Comparison of ENCODE assay signal across 18 cellular contexts in the genomic region with DNA sequence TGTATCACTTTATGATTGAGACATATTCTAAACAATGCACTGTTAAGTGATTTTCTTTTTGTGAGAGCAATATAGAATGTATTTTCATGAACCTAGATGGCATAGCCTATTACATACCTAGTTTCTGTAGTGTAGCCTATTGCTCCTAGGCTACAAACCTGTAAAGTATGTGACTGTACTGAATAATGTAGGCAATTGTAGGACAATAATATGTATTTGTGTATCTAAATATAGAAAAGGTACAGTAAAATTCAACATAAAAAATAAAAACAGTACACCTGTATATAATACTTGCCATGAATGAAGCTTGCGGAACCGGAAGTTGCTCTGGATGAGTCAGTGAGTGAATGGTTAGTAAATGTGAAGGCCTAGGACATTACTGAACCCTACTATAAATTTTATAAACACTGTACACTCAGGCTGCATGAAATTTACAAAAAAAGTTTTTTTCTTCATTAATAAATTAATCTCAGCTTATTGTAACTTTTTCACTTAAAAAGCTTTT.
DNase-seq lines count a peak whose midpoint lies in the region; ATAC-seq, FAIRE-seq and TF ChIP-seq lines count a peak whose summit lies in the region.
"Had no signal": no experiment of that assay in that cellular context is flagged by ENCODE, and none has a peak within 500 bp of the region (broad histone marks: within the 10 kb centered on the region; RNA-seq: fewer than 3 reads in every experiment).

No MANE protein-coding gene starts in this region.

- intact Hi-C loops in PC-3 (cut with micrococcal nuclease), result no loop called here

- H3K27ac ChIP-seq in PC-3 (ENCODE audit: low read length), result peak overlapping the region; percentile 94
- peak overlapping the region; percentile 66 for H3K27ac ChIP-seq in smooth muscle cell (ENCODE audit: low read depth)
- H3K27ac ChIP-seq: GM23248, SK-N-MC had no signal

- DNase-seq in GM18507 (ENCODE audit: extremely low spot score, insufficient read length, low read depth) (no peak), PC-3 (peak; percentile 37), epithelial cell of esophagus (ENCODE audit: low read depth) (peak; percentile 60), smooth muscle cell (lab: John Stamatoyannopoulos, UW; ENCODE audit: unreplicated experiment) (no peak), NCI-H82 (lab: John Stamatoyannopoulos, UW) (no peak), AG20443 (ENCODE audit: low spot score) (no peak)
- DNase-seq: BE2C; CD4-positive, alpha-beta T cell; GM23248; HCEC 1CT; NCI-H1436; NCI-H2029; NCI-H2171 treated with DMSO at 0.1 percent for 48 hours; NCI-H510A; Peyer's patch; Right ventricle myocardium superior had no signal

- BruUV-seq in PC-3 (replicated peaks; lab: Mats Ljungman, UMichigan), result no TSS peak

- H3K4me2 ChIP-seq in PC-3 (ENCODE audit: low read length), result peak overlapping the region; percentile 37; the same call in 1 of the 2 replicates
- H3K4me2 ChIP-seq in smooth muscle cell, result no peak overlapping the region

- H3K27me3 ChIP-seq in PC-3 (ENCODE audit: low read length) (no peaks in the 10 kb centered on the region), smooth muscle cell (ENCODE audit: low read depth) (no peaks in the 10 kb centered on the region)
- H3K27me3 ChIP-seq: BE2C, Peyer's patch had no signal

- 83% methylated on average over 2 of the region's 2 CpGs for WGBS in smooth muscle cell (ENCODE audit: low lambda C conversion rate)

- H3K9ac ChIP-seq in PC-3 (ENCODE audit: low read length), result peak overlapping the region; percentile 45; the same call in 1 of the 2 replicates
- no peak overlapping the region for H3K9ac ChIP-seq in smooth muscle cell (ENCODE audit: low read depth)
- H3K9ac ChIP-seq: GM23248 had no signal

- H2AFZ ChIP-seq in PC-3 (ENCODE audit: low read length) (no peak overlapping the region), smooth muscle cell (ENCODE audit: low read depth) (no peak overlapping the region)
- H2AFZ ChIP-seq: GM23248 had no signal

- peaks cover 5% of the 10 kb centered on the region for H3F3A ChIP-seq in PC-3 (ENCODE audit: low read length, unreplicated experiment)
- H3F3A ChIP-seq in smooth muscle cell (ENCODE audit: low read depth), result no peaks in the 10 kb centered on the region

- H3K79me2 ChIP-seq in PC-3 (ENCODE audit: low read length) (no peaks in the 10 kb centered on the region), smooth muscle cell (ENCODE audit: low read depth) (no peaks in the 10 kb centered on the region)

- H3K9me3 ChIP-seq in PC-3 (ENCODE audit: low read length) (0 out of 2 replicates have a peak, but pooled peaks cover 7% of the 10 kb centered on the region), smooth muscle cell (replicated peaks; ENCODE audit: low read depth) (no peaks in the 10 kb centered on the region)
- H3K9me3 ChIP-seq: BE2C, Peyer's patch had no signal

- no peaks in the 10 kb centered on the region for H4K20me1 ChIP-seq in PC-3 (ENCODE audit: low read length)
- no peaks in the 10 kb centered on the region for H4K20me1 ChIP-seq in smooth muscle cell (ENCODE audit: low read depth)

- no peaks in the 10 kb centered on the region for H3K9me2 ChIP-seq in PC-3 (replicated peaks; ENCODE audit: low read length)

- ATAC-seq in PC-3 (peak; percentile 48), HG03565 (IDR thresholded peaks at IDR 0.05; ENCODE audit: unreplicated experiment) (no peak)

- TF ChIP-seq CTCF in PC-3 (conservative IDR thresholded peaks at IDR 0.05; ENCODE audit: low read depth, low read length) (no peak), epithelial cell of esophagus (IDR thresholded peaks at IDR 0.05; ENCODE audit: insufficient read depth, low read depth, low read length, missing control alignments) (no peak), smooth muscle cell (IDR thresholded peaks at IDR 0.05; ENCODE audit: borderline replicate concordance, insufficient read depth, poor library complexity, severe bottlenecking) (no peak)

- H3K4me3 ChIP-seq in PC-3 (ENCODE audit: low read length) (no peak overlapping the region), epithelial cell of esophagus (ENCODE audit: low read length) (no peak overlapping the region), smooth muscle cell (no peak overlapping the region)
- H3K4me3 ChIP-seq: GM23248, Peyer's patch, SK-N-MC had no signal

- H3K4me1 ChIP-seq in PC-3 (ENCODE audit: insufficient read depth, low read length), result peaks cover 6% of the 10 kb centered on the region; the same call in 1 of the 2 replicates
- no peaks in the 10 kb centered on the region for H3K4me1 ChIP-seq in smooth muscle cell (ENCODE audit: low read depth)
- H3K4me1 ChIP-seq: BE2C, Peyer's patch had no signal

- CTCF ChIA-PET in PC-3 (lab: Charles Lee), result no interaction called here

- peaks cover 7% of the 10 kb centered on the region; the same call in 1 of the 2 replicates for H3K36me3 ChIP-seq in PC-3 (ENCODE audit: low read depth, low read length)
- H3K36me3 ChIP-seq in smooth muscle cell (ENCODE audit: low read depth), result no peaks in the 10 kb centered on the region
- H3K36me3 ChIP-seq: BE2C, Peyer's patch had no signal

- peak; percentile 67 for FAIRE-seq in GM18507 (lab: Jason Lieb, UNC)

- POLR2A ChIA-PET in PC-3 (lab: Charles Lee; ENCODE audit: unreplicated experiment), result interaction anchor here (0.6 kb wide), 1 partner anchor 337 kb away, joined by 5 read pairs; no protein-coding TSS in a partner anchor

Comparison
In these comparisons a context has a peak if more than half of its experiments do, and no peak if none do; other contexts are left out.
1. DNase-seq: peak in PC-3 (single experiment) and epithelial cell of esophagus (single experiment); none in GM18507 (single experiment), smooth muscle cell (single experiment), NCI-H82 (single experiment) and AG20443 (single experiment).